8 cellular contexts compared by ENCODE assay signal in genomic region chr18:158128-159036, GRCh38. TPM values are rescaled to one million over a fixed set of nuclear protein-coding genes. Genes with fewer than 3 reads are reported as not detected.
DNase-seq lines count a peak whose midpoint lies in the region; ATAC-seq and TF ChIP-seq lines count a peak whose summit lies in the region.

Gene USP14 (plus strand): TSS chr18:158557. CDS start chr18:158699, 142 bp downstream.

- DNase-seq in Ammon's horn (ENCODE audit: low spot score) (peak; percentile 98), NCI-H460 (ENCODE audit: extremely low read depth, low read depth) (peak; percentile 94), cerebellar cortex (ENCODE audit: low spot score) (peak; percentile 98), islet precursor cell (peak; percentile 99)
- DNase-seq in activated CD4-positive, CD25-positive, alpha-beta regulatory T cell treated with anti-CD3 and anti-CD28 coated beads, Interleukin-2, amount 50 U/mL, for 72 hours = peak; percentile 95
- peak; percentile 98 for DNase-seq in stimulated activated CD4-positive, alpha-beta T cell treated with anti-CD3 and anti-CD28 coated beads, Interleukin-12 subunit alpha, Interleukin-12 subunit beta, amount 100 ng/mL, for 4 hours

- TF ChIP-seq POLR2A in GM19193 (IDR thresholded peaks at IDR 0.05; ENCODE audit: extremely low read depth, insufficient read depth, insufficient read length) = peak; percentile 69

- ATAC-seq in HG03432 (IDR thresholded peaks at IDR 0.05; ENCODE audit: unreplicated experiment) = peak; percentile 95

RNA-seq across cellular contexts. Expression of gene USP14, which starts in this region (rescaled TPM):
- total RNA-seq in NCI-H460 (2014; rRNA removed; shearing (Covaris generic)) = 15.2 and 18.6 TPM in 2 replicates
- 32.5 and 34.3 TPM in 2 replicates for polyA plus RNA-seq in NCI-H460 (2014; cell fraction: nucleus; rRNA removed)

Comparison
In these comparisons a context has a peak if more than half of its experiments do, and no peak if none do; other contexts are left out.
1. Peak in every context shown above with its lines: DNase-seq and ATAC-seq.